Comparison of ENCODE assay signal across 22 cellular contexts in the genomic region with DNA sequence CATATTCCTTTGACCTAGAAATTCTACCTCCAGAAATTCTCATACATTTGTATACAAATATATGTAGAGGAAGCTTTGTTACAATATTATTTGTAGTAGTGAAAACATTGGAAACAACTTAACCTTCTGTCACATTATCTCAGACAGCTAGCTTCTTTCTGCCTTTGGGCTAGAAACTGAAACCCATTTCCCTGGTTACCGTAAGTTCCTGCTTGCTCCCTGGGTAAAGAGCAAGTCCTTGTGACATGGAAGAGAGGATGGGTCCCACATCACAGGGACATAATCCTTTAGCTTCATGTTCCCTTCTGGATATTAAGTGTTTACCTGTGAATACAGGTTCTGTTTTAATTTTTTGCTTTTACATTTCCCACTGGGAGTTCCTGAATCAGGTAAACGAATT.
"Had no signal": no experiment of that assay in that cellular context is flagged by ENCODE, and none has a peak within 500 bp of the region (broad histone marks: within the 10 kb centered on the region; RNA-seq: fewer than 3 reads in every experiment).

No MANE protein-coding gene starts in this region.

- DNase-seq: activated CD4-positive, alpha-beta T cell treated with anti-CD3 and anti-CD28 coated beads for 48 hours; activated CD4-positive, CD25-positive, alpha-beta regulatory T cell; activated CD8-positive, alpha-beta T cell treated with anti-CD3 and anti-CD28 coated beads for 36 hours; activated naive CD4-positive, alpha-beta T cell treated with Interleukin-2 at 50 U/mL for 16 hours; activated naive CD8-positive, alpha-beta T cell treated with anti-CD3 and anti-CD28 coated beads, Interleukin-2, amount 10 ng/mL, durations not matched to agents 7 days and 5 days; activated T-cell treated with anti-CD3 and anti-CD28 coated beads, Interleukin-2, amount 50 U/mL, for 24 hours; foreskin keratinocyte; left cardiac atrium; midbrain; retina; stimulated activated CD4-positive, alpha-beta T cell treated with anti-CD3 and anti-CD28 coated beads, Interleukin-12 subunit alpha, Interleukin-12 subunit beta, amount 100 ng/mL, for 4 hours; stimulated activated CD4-positive, alpha-beta T cell treated with anti-CD3 and anti-CD28 coated beads, Interleukin-1b, Interleukin-23, amount 100 ng/mL, for 48 hours; stimulated activated CD8-positive, alpha-beta memory T cell treated with anti-CD3 and anti-CD28 coated beads, Interleukin-4, amount 100 ng/mL, for 48 hours; stimulated activated naive CD4-positive, alpha-beta T cell treated with Interleukin-2 at 50 U/mL for 16 hours; thyroid gland had no signal

- H2AFZ ChIP-seq: hepatocyte had no signal

- H3K9me3 Mint-ChIP-seq: activated CD8-positive, alpha-beta T cell treated with anti-CD3 and anti-CD28 coated beads for 36 hours; activated naive CD8-positive, alpha-beta T cell treated with anti-CD3 and anti-CD28 coated beads, Interleukin-2, amount 10 ng/mL, durations not matched to agents 7 days and 5 days; activated T-cell treated with anti-CD3 and anti-CD28 coated beads, Interleukin-2, amount 50 U/mL, for 24 hours; activated T-helper 2 cell treated with anti-CD3 and anti-CD28 coated beads, Interferon-gamma antibody, Interleukin-2, Interleukin-4, amounts not matched to agents 10 μg/mL and 5 μg/mL and 100 μg/mL, durations not matched to agents 14 hours and 24 hours and 36 hours had no signal

- H3K4me1 ChIP-seq: thyroid gland had no signal

- H3K4me1 Mint-ChIP-seq: activated naive CD8-positive, alpha-beta T cell treated with anti-CD3 and anti-CD28 coated beads, Interleukin-2, amount 10 ng/mL, durations not matched to agents 7 days and 5 days; neural crest cell had no signal

- H3K27ac ChIP-seq: coronary artery, foreskin keratinocyte, hepatocyte, thyroid gland had no signal

- H3K9me3 ChIP-seq: thyroid gland had no signal

- H3K36me3 ChIP-seq: thyroid gland had no signal

- H3K4me3 ChIP-seq: coronary artery, hepatocyte, lung, thyroid gland had no signal

- FAIRE-seq: islet of Langerhans had no signal

- ATAC-seq: activated CD8-positive, alpha-beta T cell treated with anti-CD3 and anti-CD28 coated beads for 36 hours; foreskin keratinocyte; left cardiac atrium had no signal

- H3K79me2 ChIP-seq: hepatocyte had no signal

- H3K27me3 ChIP-seq: foreskin keratinocyte, hepatocyte, thyroid gland had no signal

- H3K27me3 Mint-ChIP-seq: activated CD8-positive, alpha-beta T cell treated with anti-CD3 and anti-CD28 coated beads for 36 hours; activated naive CD8-positive, alpha-beta T cell treated with anti-CD3 and anti-CD28 coated beads, Interleukin-2, amount 10 ng/mL, durations not matched to agents 7 days and 5 days; activated T-cell treated with anti-CD3 and anti-CD28 coated beads, Interleukin-2, amount 50 U/mL, for 24 hours; brain had no signal

- H3K27ac Mint-ChIP-seq: activated CD8-positive, alpha-beta T cell treated with anti-CD3 and anti-CD28 coated beads for 36 hours; activated naive CD8-positive, alpha-beta T cell treated with anti-CD3 and anti-CD28 coated beads, Interleukin-2, amount 10 ng/mL, durations not matched to agents 7 days and 5 days; activated T-cell treated with anti-CD3 and anti-CD28 coated beads, Interleukin-2, amount 50 U/mL, for 24 hours; activated T-helper 2 cell treated with anti-CD3 and anti-CD28 coated beads, Interferon-gamma antibody, Interleukin-2, Interleukin-4, amounts not matched to agents 10 μg/mL and 5 μg/mL and 100 μg/mL, durations not matched to agents 14 hours and 24 hours and 36 hours had no signal

- H3K4me2 ChIP-seq: hepatocyte had no signal

- H3K4me3 Mint-ChIP-seq: activated CD8-positive, alpha-beta T cell treated with anti-CD3 and anti-CD28 coated beads for 36 hours; activated naive CD8-positive, alpha-beta T cell treated with anti-CD3 and anti-CD28 coated beads, Interleukin-2, amount 10 ng/mL, durations not matched to agents 7 days and 5 days; activated T-cell treated with anti-CD3 and anti-CD28 coated beads, Interleukin-2, amount 50 U/mL, for 24 hours; brain; neural crest cell had no signal
